ENCODE assay signal across 9 cellular contexts in genomic region chr19:45884682-45885555, GRCh38. TPM values are rescaled to one million over a fixed set of nuclear protein-coding genes. Genes with fewer than 3 reads are reported as not detected.
A peak's percentile ranks its signal among the peaks of the same experiment; 100 is the strongest.
DNase-seq lines count a peak whose midpoint lies in the region; ATAC-seq and FAIRE-seq lines count a peak whose summit lies in the region.
"Had no signal": no experiment of that assay in that cellular context is flagged by ENCODE, and none has a peak within 500 bp of the region (broad histone marks: within the 10 kb centered on the region; RNA-seq: fewer than 3 reads in every experiment).

No MANE protein-coding gene starts in this region.

- H3K27ac Mint-ChIP-seq in activated T-cell treated with anti-CD3 and anti-CD28 coated beads, Interleukin-2, amount 50 U/mL, for 72 hours = no peak overlapping the region
- H3K27ac Mint-ChIP-seq in stimulated activated naive B cell treated with anti-CD40 and anti-IgM and Interleukin-4, amounts not matched to agents 10 μg/mL and 1 μg/mL and 100 μg/mL, for 72 hours = no peak overlapping the region

- peak overlapping the region; percentile 37 for H3K9ac ChIP-seq in iPS-15b (ENCODE audit: low read depth, low read length)

- peak; percentile 6 for ATAC-seq in HG02588 (IDR thresholded peaks at IDR 0.05; ENCODE audit: unreplicated experiment)
- peak in 1 of 2 donors; percentile 3 for ATAC-seq in activated T-cell treated with anti-CD3 and anti-CD28 coated beads, Interleukin-2, amount 50 U/mL, for 72 hours (replicated peaks in 1 of 2)
- peak; percentile 2 to 3 for ATAC-seq in stimulated activated naive B cell treated with anti-CD40 and anti-IgM and Interleukin-4, amounts not matched to agents 10 μg/mL and 1 μg/mL and 100 μg/mL, for 72 hours (replicated peaks)

- H3K9me3 Mint-ChIP-seq in activated T-cell treated with anti-CD3 and anti-CD28 coated beads, Interleukin-2, amount 50 U/mL, for 72 hours = no peaks in the 10 kb centered on the region
- no peaks in the 10 kb centered on the region for H3K9me3 Mint-ChIP-seq in stimulated activated naive B cell treated with anti-CD40 and anti-IgM and Interleukin-4, amounts not matched to agents 10 μg/mL and 1 μg/mL and 100 μg/mL, for 72 hours

- no peaks in the 10 kb centered on the region for H3K9me3 ChIP-seq in iPS-15b (ENCODE audit: control insufficient read depth, insufficient read depth, low read length)

- peaks cover 0 to 2% of the 10 kb centered on the region in 2 donors for H3K36me3 Mint-ChIP-seq in activated T-cell treated with anti-CD3 and anti-CD28 coated beads, Interleukin-2, amount 50 U/mL, for 72 hours (ENCODE audit: insufficient read depth in 2 of 2)
- H3K36me3 Mint-ChIP-seq in stimulated activated naive B cell treated with anti-CD40 and anti-IgM and Interleukin-4, amounts not matched to agents 10 μg/mL and 1 μg/mL and 100 μg/mL, for 72 hours = peaks cover 7 to 11% of the 10 kb centered on the region in 2 donors

- peaks cover 4% of the 10 kb centered on the region for H3K36me3 ChIP-seq in iPS-15b (ENCODE audit: control insufficient read depth, insufficient read depth, low read length)

- H3K4me3 Mint-ChIP-seq in activated T-cell treated with anti-CD3 and anti-CD28 coated beads, Interleukin-2, amount 50 U/mL, for 72 hours = peak overlapping the region; percentile 66 to 74
- H3K4me3 Mint-ChIP-seq in stimulated activated naive B cell treated with anti-CD40 and anti-IgM and Interleukin-4, amounts not matched to agents 10 μg/mL and 1 μg/mL and 100 μg/mL, for 72 hours = peak overlapping the region; percentile 55 to 98

- peak overlapping the region; percentile 85 for H3K4me3 ChIP-seq in iPS-15b (ENCODE audit: low read depth, low read length)

- H3K4me1 ChIP-seq in iPS-15b (ENCODE audit: control insufficient read depth, insufficient read depth, low read length) = peaks cover 20% of the 10 kb centered on the region

- H3K27me3 ChIP-seq in iPS-15b (ENCODE audit: control insufficient read depth, insufficient read depth, low read length) = no peaks in the 10 kb centered on the region

- FAIRE-seq in GM19239 (lab: Jason Lieb, UNC) = no peak

- no peaks in the 10 kb centered on the region for H3K27me3 Mint-ChIP-seq in activated T-cell treated with anti-CD3 and anti-CD28 coated beads, Interleukin-2, amount 50 U/mL, for 72 hours (ENCODE audit: low read depth)
- peaks cover 4 to 9% of the 10 kb centered on the region in 2 donors for H3K27me3 Mint-ChIP-seq in stimulated activated naive B cell treated with anti-CD40 and anti-IgM and Interleukin-4, amounts not matched to agents 10 μg/mL and 1 μg/mL and 100 μg/mL, for 72 hours

- DNase-seq in DMS79 (lab: John Stamatoyannopoulos, UW) = peak; percentile 10
- peak; percentile 49 to 50 for DNase-seq in activated T-cell treated with anti-CD3 and anti-CD28 coated beads, Interleukin-2, amount 50 U/mL, for 72 hours
- DNase-seq in stimulated activated naive B cell treated with anti-CD40 and anti-IgM and Interleukin-4, amounts not matched to agents 10 μg/mL and 1 μg/mL and 100 μg/mL, for 72 hours = no peak
- DNase-seq in GM19239 (ENCODE audit: insufficient read length, low spot score) = no peak
- DNase-seq in iPS-NIHi7 (ENCODE audit: extremely low spot score) = no peak
- no peak for DNase-seq in hippocampal formation (lab: John Stamatoyannopoulos, UW)

- peaks cover 34% of the 10 kb centered on the region for H3K4me1 Mint-ChIP-seq in activated T-cell treated with anti-CD3 and anti-CD28 coated beads, Interleukin-2, amount 50 U/mL, for 72 hours (ENCODE audit: low read depth)
- peaks cover 15 to 35% of the 10 kb centered on the region in 2 donors for H3K4me1 Mint-ChIP-seq in stimulated activated naive B cell treated with anti-CD40 and anti-IgM and Interleukin-4, amounts not matched to agents 10 μg/mL and 1 μg/mL and 100 μg/mL, for 72 hours

RNA-seq across cellular contexts. Expression of gene IRF2BP1, which starts 1.0 kb away (rescaled TPM):
- 10 to 100 TPM; 16.3 to 19.9 TPM for total RNA-seq in activated T-cell treated with anti-CD3 and anti-CD28 coated beads, Interleukin-2, amount 50 U/mL, for 72 hours

RNA-seq across cellular contexts. Expression of gene MYPOP, which starts 17.5 kb away (rescaled TPM):
- total RNA-seq in activated T-cell treated with anti-CD3 and anti-CD28 coated beads, Interleukin-2, amount 50 U/mL, for 72 hours = 10 to 100 TPM in 1 of 2 donors, 1 to 10 TPM in 1; 9.2 to 10.9 TPM

RNA-seq across cellular contexts. Expression of gene FOXA3, which starts 20.8 kb away (rescaled TPM):
- 1 to 10 TPM in 1 of 2 donors, under 1 TPM in 1; 0.88 to 1.6 TPM for total RNA-seq in activated T-cell treated with anti-CD3 and anti-CD28 coated beads, Interleukin-2, amount 50 U/mL, for 72 hours
- total RNA-seq: T-helper 2 cell treated with Interferon-gamma antibody and Interleukin-4, amounts not matched to agents 100 ng/mL and 5 ng/mL, for 36 hours had no signal

RNA-seq across cellular contexts. Expression of gene SYMPK, which starts 22.0 kb away (rescaled TPM):
- total RNA-seq in activated T-cell treated with anti-CD3 and anti-CD28 coated beads, Interleukin-2, amount 50 U/mL, for 72 hours = 100 to 1,000 TPM in 1 of 2 donors, 10 to 100 TPM in 1; 95.5 to 112 TPM

RNA-seq across cellular contexts. Expression of gene NANOS2, which starts 29.7 kb away (rescaled TPM):
- total RNA-seq in activated T-cell treated with anti-CD3 and anti-CD28 coated beads, Interleukin-2, amount 50 U/mL, for 72 hours = not detected
- total RNA-seq: T-helper 2 cell treated with Interferon-gamma antibody and Interleukin-4, amounts not matched to agents 100 ng/mL and 5 ng/mL, for 36 hours had no signal

Comparison
In these comparisons a context has a peak if more than half of its experiments do, and no peak if none do; other contexts are left out.
1. DNase-seq: peak in DMS79 (single experiment) and activated T-cell treated with anti-CD3 and anti-CD28 coated beads, Interleukin-2, amount 50 U/mL, for 72 hours (2 of 2); none in stimulated activated naive B cell treated with anti-CD40 and anti-IgM and Interleukin-4, amounts not matched to agents 10 μg/mL and 1 μg/mL and 100 μg/mL, for 72 hours (single experiment), GM19239 (single experiment), iPS-NIHi7 (single experiment) and hippocampal formation (0 of 2).